In genomic region chr7:47938574-47939165, GRCh38 we compare ENCODE assay signal across 15 cellular contexts. TPM values are rescaled to one million over a fixed set of nuclear protein-coding genes. Genes with fewer than 3 reads are reported as not detected.
DNase-seq lines count a peak whose midpoint lies in the region; ATAC-seq and TF ChIP-seq lines count a peak whose summit lies in the region.
"Had no signal": no experiment of that assay in that cellular context is flagged by ENCODE, and none has a peak within 500 bp of the region (broad histone marks: within the 10 kb centered on the region; RNA-seq: fewer than 3 reads in every experiment).

No MANE protein-coding gene starts in this region.

- peak overlapping the region; percentile 64 for H3K27ac Mint-ChIP-seq in chondrocyte (ENCODE audit: unreplicated experiment)
- H3K27ac Mint-ChIP-seq in stimulated activated naive B cell treated with anti-CD40 and anti-IgM and Interleukin-4, amounts not matched to agents 10 μg/mL and 1 μg/mL and 100 μg/mL, for 72 hours = peak overlapping the region; percentile 93
- no peak overlapping the region for H3K27ac Mint-ChIP-seq in CD4-positive, alpha-beta T cell
- H3K27ac Mint-ChIP-seq: brain; effector memory CD8-positive, alpha-beta T cell; stimulated activated naive CD8-positive, alpha-beta T cell treated with anti-CD3 and anti-CD28 coated beads, Interleukin-15, Interleukin-2, amounts not matched to agents 100 ng/mL and 50 ng/mL, for 24 hours; T-helper 2 cell treated with Interferon-gamma antibody and Interleukin-4, amounts not matched to agents 5 μg/mL and 100 μg/mL, for 36 hours had no signal

- peaks cover 51% of the 10 kb centered on the region for H3K4me1 Mint-ChIP-seq in chondrocyte (ENCODE audit: low read depth)
- H3K4me1 Mint-ChIP-seq in stimulated activated naive B cell treated with anti-CD40 and anti-IgM and Interleukin-4, amounts not matched to agents 10 μg/mL and 1 μg/mL and 100 μg/mL, for 72 hours = peaks cover 31 to 42% of the 10 kb centered on the region in 2 donors
- no peaks in the 10 kb centered on the region for H3K4me1 Mint-ChIP-seq in CD4-positive, alpha-beta T cell (ENCODE audit: low read depth)

- no peak for TF ChIP-seq CTCF in right atrium auricular region (IDR thresholded peaks at IDR 0.05)
- TF ChIP-seq CTCF in NB4 (IDR thresholded peaks at IDR 0.05; ENCODE audit: low read depth, low read length) = peak; percentile 3
- TF ChIP-seq CTCF in chondrocyte (IDR thresholded peaks at IDR 0.05) = peak; percentile 48
- no peak for TF ChIP-seq CTCF in CD4-positive, alpha-beta T cell (IDR thresholded peaks at IDR 0.05)

- intact Hi-C loops in left cardiac atrium (cut with DNase I) = no loop called here
- intact Hi-C loops in CD4-positive, alpha-beta T cell (cut with DNase I, micrococcal nuclease) = no loop called here

- CTCF ChIA-PET in CD4-positive, alpha-beta T cell (lab: Charles Lee) = interaction anchor here (1.3 kb wide), 1 partner anchor 216 kb away, joined by 3 read pairs; no protein-coding TSS in a partner anchor

- no peak for DNase-seq in right atrium auricular region (ENCODE audit: low spot score)
- no peak for DNase-seq in left cardiac atrium
- no peak for DNase-seq in NB4 (ENCODE audit: low read depth)
- DNase-seq in chondrocyte (ENCODE audit: low spot score) = no peak
- DNase-seq in stimulated activated naive B cell treated with anti-CD40 and anti-IgM and Interleukin-4, amounts not matched to agents 10 μg/mL and 1 μg/mL and 100 μg/mL, for 72 hours = no peak
- DNase-seq in NCI-H1930 (lab: John Stamatoyannopoulos, UW) = no peak
- DNase-seq in CD4-positive, alpha-beta T cell = no peak
- DNase-seq: activated CD4-positive, alpha-beta T cell treated with anti-CD3 and anti-CD28 coated beads, Interleukin-2, amount 50 U/mL, for 48 hours; effector memory CD8-positive, alpha-beta T cell; kidney; NCI-H2081 had no signal

- peak overlapping the region; percentile 86 to 96 for H3K27ac ChIP-seq in right atrium auricular region
- H3K27ac ChIP-seq in CD4-positive, alpha-beta T cell (ENCODE audit: low read depth, low read length) = no peak overlapping the region

- no peaks in the 10 kb centered on the region for H3K9me3 ChIP-seq in right atrium auricular region
- no peaks in the 10 kb centered on the region for H3K9me3 ChIP-seq in CD4-positive, alpha-beta T cell (ENCODE audit: control insufficient read depth, low read length)

- no peaks in the 10 kb centered on the region for H3K36me3 ChIP-seq in right atrium auricular region

- H3K27me3 ChIP-seq in right atrium auricular region = no peaks in the 10 kb centered on the region
- no peaks in the 10 kb centered on the region for H3K27me3 ChIP-seq in CD4-positive, alpha-beta T cell (ENCODE audit: control insufficient read depth, insufficient read depth, low read length)

- H3K4me1 ChIP-seq in right atrium auricular region = peaks cover 0 to 62% of the 10 kb centered on the region in 2 donors

- no peaks in the 10 kb centered on the region for H3K27me3 Mint-ChIP-seq in chondrocyte (ENCODE audit: low read depth)
- peaks cover 10 to 20% of the 10 kb centered on the region in 2 donors for H3K27me3 Mint-ChIP-seq in stimulated activated naive B cell treated with anti-CD40 and anti-IgM and Interleukin-4, amounts not matched to agents 10 μg/mL and 1 μg/mL and 100 μg/mL, for 72 hours
- H3K27me3 Mint-ChIP-seq in CD4-positive, alpha-beta T cell = no peaks in the 10 kb centered on the region
- H3K27me3 Mint-ChIP-seq: stimulated activated naive CD8-positive, alpha-beta T cell treated with anti-CD3 and anti-CD28 coated beads, Interleukin-15, Interleukin-2, amounts not matched to agents 100 ng/mL and 50 ng/mL, for 24 hours had no signal

- H3K4me3 ChIP-seq in right atrium auricular region (no peak overlapping the region), NB4 (ENCODE audit: low read depth, low read length) (no peak overlapping the region)

- H3K4me3 Mint-ChIP-seq in chondrocyte (ENCODE audit: unreplicated experiment) = no peak overlapping the region
- H3K4me3 Mint-ChIP-seq in stimulated activated naive B cell treated with anti-CD40 and anti-IgM and Interleukin-4, amounts not matched to agents 10 μg/mL and 1 μg/mL and 100 μg/mL, for 72 hours = no peak overlapping the region
- no peak overlapping the region for H3K4me3 Mint-ChIP-seq in CD4-positive, alpha-beta T cell
- H3K4me3 Mint-ChIP-seq: brain; effector memory CD8-positive, alpha-beta T cell; stimulated activated naive CD8-positive, alpha-beta T cell treated with anti-CD3 and anti-CD28 coated beads, Interleukin-15, Interleukin-2, amounts not matched to agents 100 ng/mL and 50 ng/mL, for 24 hours; T-helper 2 cell treated with Interferon-gamma antibody and Interleukin-4, amounts not matched to agents 5 μg/mL and 100 μg/mL, for 36 hours had no signal

- POLR2A ChIA-PET in CD4-positive, alpha-beta T cell (lab: Charles Lee) = no interaction called here

- ATAC-seq in left cardiac atrium = no peak
- ATAC-seq in stimulated activated naive B cell treated with anti-CD40 and anti-IgM and Interleukin-4, amounts not matched to agents 10 μg/mL and 1 μg/mL and 100 μg/mL, for 72 hours (replicated peaks) = peak; percentile 5 to 13
- no peak for ATAC-seq in CD4-positive, alpha-beta T cell (ENCODE audit: poor library complexity)
- no peak for ATAC-seq in GM18867 (IDR thresholded peaks at IDR 0.05; ENCODE audit: unreplicated experiment)
- ATAC-seq: effector memory CD8-positive, alpha-beta T cell had no signal

- TF ChIP-seq POLR2A in NB4 (IDR thresholded peaks at IDR 0.05; ENCODE audit: extremely low read depth, insufficient read length) = no peak

- no peaks in the 10 kb centered on the region for H3K9me3 Mint-ChIP-seq in chondrocyte (ENCODE audit: low read depth)
- H3K9me3 Mint-ChIP-seq in stimulated activated naive B cell treated with anti-CD40 and anti-IgM and Interleukin-4, amounts not matched to agents 10 μg/mL and 1 μg/mL and 100 μg/mL, for 72 hours = no peaks in the 10 kb centered on the region
- no peaks in the 10 kb centered on the region for H3K9me3 Mint-ChIP-seq in CD4-positive, alpha-beta T cell
- H3K9me3 Mint-ChIP-seq: brain; effector memory CD8-positive, alpha-beta T cell; stimulated activated naive CD8-positive, alpha-beta T cell treated with anti-CD3 and anti-CD28 coated beads, Interleukin-15, Interleukin-2, amounts not matched to agents 100 ng/mL and 50 ng/mL, for 24 hours; T-helper 2 cell treated with Interferon-gamma antibody and Interleukin-4, amounts not matched to agents 5 μg/mL and 100 μg/mL, for 36 hours had no signal

- no peaks in the 10 kb centered on the region for H3K36me3 Mint-ChIP-seq in chondrocyte (ENCODE audit: low read depth)
- H3K36me3 Mint-ChIP-seq in stimulated activated naive B cell treated with anti-CD40 and anti-IgM and Interleukin-4, amounts not matched to agents 10 μg/mL and 1 μg/mL and 100 μg/mL, for 72 hours = no peaks in the 10 kb centered on the region
- H3K36me3 Mint-ChIP-seq in CD4-positive, alpha-beta T cell (ENCODE audit: low read depth) = no peaks in the 10 kb centered on the region
- H3K36me3 Mint-ChIP-seq: brain had no signal

RNA-seq across cellular contexts. Expression of gene PKD1L1, which starts 9.6 kb away (rescaled TPM):
- total RNA-seq in right atrium auricular region (1 to 10 TPM in 1 of 2 donors, under 1 TPM in 1; 0.98 to 1.1 TPM), left cardiac atrium (1 to 10 TPM in 1 of 2 donors, under 1 TPM in 1; 0.68 to 1.8 TPM), chondrocyte (0.15 to 0.25 TPM (median 0.23 TPM) in 3 replicates)
- total RNA-seq in CD4-positive, alpha-beta T cell = under 1 TPM; 0.20 to 0.25 TPM

RNA-seq across cellular contexts. Expression of gene HUS1, which starts 40.7 kb away (rescaled TPM):
- 10 to 100 TPM; 19.7 to 25.4 TPM for total RNA-seq in right atrium auricular region
- total RNA-seq in left cardiac atrium = 10 to 100 TPM; 27.2 to 28.4 TPM
- 29.0 to 31.1 TPM (median 30.6 TPM) in 3 replicates for total RNA-seq in chondrocyte
- 10 to 100 TPM; 77.8 to 83.1 TPM for total RNA-seq in CD4-positive, alpha-beta T cell

Comparison
In these comparisons a context has a peak if more than half of its experiments do, and no peak if none do; other contexts are left out.
1. CTCF ChIP-seq: peak in NB4 (single experiment) and chondrocyte (single experiment); none in right atrium auricular region (0 of 2) and CD4-positive, alpha-beta T cell (single experiment).
2. ATAC-seq: peak in stimulated activated naive B cell treated with anti-CD40 and anti-IgM and Interleukin-4, amounts not matched to agents 10 μg/mL and 1 μg/mL and 100 μg/mL, for 72 hours (2 of 2); none in left cardiac atrium (0 of 2), CD4-positive, alpha-beta T cell (single experiment) and GM18867 (single experiment).